In the genomic region with DNA sequence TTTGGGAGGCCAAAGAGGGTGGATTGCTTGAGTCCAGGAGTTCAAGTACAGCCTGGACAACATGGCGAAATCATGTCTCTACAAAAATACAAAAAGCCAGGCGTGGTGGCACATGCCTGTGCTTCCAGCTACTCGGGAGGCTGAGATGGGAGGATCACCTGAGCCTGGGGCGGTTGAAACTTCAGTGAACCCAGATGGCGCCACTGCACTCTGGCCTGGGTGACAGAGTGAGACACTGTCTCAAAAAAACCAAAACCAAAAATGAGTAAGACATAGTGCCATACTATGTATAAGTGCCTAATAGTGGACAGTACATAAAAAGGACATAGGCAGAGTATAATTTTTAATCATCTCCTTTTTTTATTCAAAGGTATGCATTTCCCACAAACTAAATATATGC, we compare ENCODE assay signal across 14 cellular contexts. TPM values are rescaled to one million over a fixed set of nuclear protein-coding genes. Genes with fewer than 3 reads are reported as not detected.
DNase-seq lines count a peak whose midpoint lies in the region; ATAC-seq and TF ChIP-seq lines count a peak whose summit lies in the region.
"Had no signal": no experiment of that assay in that cellular context is flagged by ENCODE, and none has a peak within 500 bp of the region (broad histone marks: within the 10 kb centered on the region; RNA-seq: fewer than 3 reads in every experiment).

No MANE protein-coding gene starts in this region.

- H3K4me3 Mint-ChIP-seq in CD4-positive, alpha-beta memory T cell, result peak overlapping the region; percentile 41 to 82 (median 62)
- peak overlapping the region; percentile 36 for H3K4me3 Mint-ChIP-seq in activated naive CD8-positive, alpha-beta T cell

- no peaks in the 10 kb centered on the region for H3K9me3 ChIP-seq in CD4-positive, alpha-beta memory T cell (ENCODE audit: control insufficient read depth in 1 of 2, low read length in 2 of 2)
- no peaks in the 10 kb centered on the region for H3K9me3 ChIP-seq in Loucy (ENCODE audit: insufficient read depth, low read depth, low read length)
- H3K9me3 ChIP-seq: BLaER1, right atrium auricular region had no signal

- no peak overlapping the region for H3K9ac ChIP-seq in Loucy (ENCODE audit: low read depth, low read length, poor library complexity, severe bottlenecking)
- H3K9ac ChIP-seq: BLaER1, GM23248 had no signal

- peaks cover 37 to 69% (median 46%) of the 10 kb centered on the region in 4 donors for H3K4me1 Mint-ChIP-seq in CD4-positive, alpha-beta memory T cell
- H3K4me1 Mint-ChIP-seq in activated naive CD8-positive, alpha-beta T cell (ENCODE audit: low read depth), result peaks cover 44% of the 10 kb centered on the region

- peak in 4 of 5 donors; percentile 27 to 56 (median 30) for DNase-seq in CD4-positive, alpha-beta memory T cell
- DNase-seq in kidney tubule cell (ENCODE audit: low spot score) (no peak), Right ventricle myocardium superior (no peak), inferior parietal cortex (ENCODE audit: extremely low spot score) (no peak)
- DNase-seq: caudate nucleus, GM23248, left cardiac atrium, NCI-H2081, SHP77 treated with DMSO at 0.1 percent for 48 hours, substantia nigra had no signal

- peak overlapping the region; percentile 48 for H3K4me2 ChIP-seq in Loucy (ENCODE audit: low read depth, low read length, poor library complexity, severe bottlenecking)
- H3K4me2 ChIP-seq: BLaER1 had no signal

- no peaks in the 10 kb centered on the region for H3K27me3 ChIP-seq in CD4-positive, alpha-beta memory T cell (ENCODE audit: insufficient read depth, low read length)
- no peaks in the 10 kb centered on the region for H3K27me3 ChIP-seq in Loucy (ENCODE audit: insufficient read depth, low read length, poor library complexity, severe bottlenecking)
- H3K27me3 ChIP-seq: BLaER1, right atrium auricular region had no signal

- TF ChIP-seq CTCF in Loucy (conservative IDR thresholded peaks at IDR 0.05; ENCODE audit: low read length), result peak; percentile 50

- peaks cover 52% of the 10 kb centered on the region for H3K4me1 ChIP-seq in CD4-positive, alpha-beta memory T cell (ENCODE audit: insufficient read depth, low read length)
- H3K4me1 ChIP-seq in Loucy (ENCODE audit: insufficient read depth, low read length, poor library complexity, severe bottlenecking), result peaks cover 14% of the 10 kb centered on the region

- H3F3A ChIP-seq in Loucy (ENCODE audit: low read depth), result peaks cover 6% of the 10 kb centered on the region; the same call in 1 of the 2 replicates

- H3K36me3 Mint-ChIP-seq in CD4-positive, alpha-beta memory T cell, result peaks cover 35 to 54% of the 10 kb centered on the region in 2 donors
- H3K36me3 Mint-ChIP-seq in activated naive CD8-positive, alpha-beta T cell, result peaks cover 12% of the 10 kb centered on the region

- H3K9me3 Mint-ChIP-seq in CD4-positive, alpha-beta memory T cell, result peaks cover 0 to 5% (median 0%) of the 10 kb centered on the region in 8 donors
- H3K9me3 Mint-ChIP-seq in activated naive CD8-positive, alpha-beta T cell (ENCODE audit: low read depth), result no peaks in the 10 kb centered on the region

- peaks cover 0 to 5% of the 10 kb centered on the region in 2 donors for H3K27me3 Mint-ChIP-seq in CD4-positive, alpha-beta memory T cell
- H3K27me3 Mint-ChIP-seq in activated naive CD8-positive, alpha-beta T cell, result no peaks in the 10 kb centered on the region

- ATAC-seq in Right ventricle myocardium superior (ENCODE audit: poor library complexity), result no peak
- ATAC-seq: left cardiac atrium had no signal

- H2AFZ ChIP-seq in Loucy (ENCODE audit: low read length), result no peak overlapping the region
- H2AFZ ChIP-seq: GM23248 had no signal

- POLR2A ChIA-PET in CD4-positive, alpha-beta memory T cell (lab: Charles Lee; ENCODE audit: partially characterized antibody), result interaction anchor here (0.6 to 10.5 kb wide), 12 partner anchors 8 to 167 kb away, joined by 3 to 611 read pairs (median 5); a partner anchor contains a TSS

- H3K36me3 ChIP-seq in CD4-positive, alpha-beta memory T cell (ENCODE audit: insufficient read depth, low read length), result peaks cover 42% of the 10 kb centered on the region
- H3K36me3 ChIP-seq in Loucy (ENCODE audit: insufficient read depth, low read length), result peaks cover 7% of the 10 kb centered on the region; the same call in 1 of the 2 replicates

- no peak overlapping the region for H3K4me3 ChIP-seq in CD4-positive, alpha-beta memory T cell (ENCODE audit: low read length in 2 of 2)
- peak overlapping the region; percentile 17 for H3K4me3 ChIP-seq in Loucy (ENCODE audit: low read length, poor library complexity, severe bottlenecking)
- H3K4me3 ChIP-seq: BLaER1, GM23248, right atrium auricular region had no signal

- H4K20me1 ChIP-seq in Loucy (ENCODE audit: insufficient read depth, low read length, poor library complexity, severe bottlenecking), result peaks cover 7% of the 10 kb centered on the region

- no peaks in the 10 kb centered on the region for H3K9me2 ChIP-seq in Loucy (replicated peaks; ENCODE audit: low read depth, low read length)

- no peak overlapping the region for H3K27ac ChIP-seq in CD4-positive, alpha-beta memory T cell (ENCODE audit: low read depth, low read length)
- H3K27ac ChIP-seq: BLaER1, GM23248, right atrium auricular region had no signal

- intact Hi-C loops in CD4-positive, alpha-beta memory T cell (cut with micrococcal nuclease), result no loop called here
- intact Hi-C loops in Right ventricle myocardium superior (cut with DNase I), result loop anchor here (10.0 kb wide), 1 partner anchor 51 kb away; a partner anchor contains a TSS

- peak overlapping the region; percentile 67 to 100 (median 90) for H3K27ac Mint-ChIP-seq in CD4-positive, alpha-beta memory T cell
- peak overlapping the region; percentile 84 for H3K27ac Mint-ChIP-seq in activated naive CD8-positive, alpha-beta T cell

- H3K79me2 ChIP-seq in Loucy (ENCODE audit: insufficient read depth, low read length), result peaks cover 48% of the 10 kb centered on the region

- CTCF ChIA-PET in CD4-positive, alpha-beta memory T cell (lab: Charles Lee; ENCODE audit: partially characterized antibody), result interaction anchor here (0.9 to 9.5 kb wide), 9 partner anchors 19 to 181 kb away, joined by 3 to 116 read pairs (median 3); a partner anchor contains a TSS

RNA-seq across cellular contexts. Expression of a gene that starts 4.0 kb away (rescaled TPM):
- 100 to 1,000 TPM; 310 to 317 TPM for total RNA-seq in CD4-positive, alpha-beta memory T cell
- polyA plus RNA-seq in CD4-positive, alpha-beta memory T cell, result 10 to 100 TPM; 17.0 to 46.8 TPM
- total RNA-seq in Right ventricle myocardium superior, result 13.0 TPM

RNA-seq across cellular contexts. Expression of a gene that starts 5.3 kb away (rescaled TPM):
- total RNA-seq in CD4-positive, alpha-beta memory T cell, result 10 to 100 TPM; 23.0 to 29.1 TPM
- 10 to 100 TPM in 1 of 2 donors, 1 to 10 TPM in 1; 8.9 to 14.8 TPM for polyA plus RNA-seq in CD4-positive, alpha-beta memory T cell
- 10.0 TPM for total RNA-seq in Right ventricle myocardium superior

RNA-seq across cellular contexts. Expression of a gene that starts 33.5 kb away (rescaled TPM):
- total RNA-seq in CD4-positive, alpha-beta memory T cell, result under 1 TPM; 0.67 to 0.83 TPM
- polyA plus RNA-seq in CD4-positive, alpha-beta memory T cell, result under 1 TPM in 1 of 2 donors, not detected in 1; 0.36 TPM
- total RNA-seq in Right ventricle myocardium superior, result 0.56 TPM

RNA-seq across cellular contexts. Expression of a gene that starts 44.6 kb away (rescaled TPM):
- total RNA-seq in CD4-positive, alpha-beta memory T cell, result 10 to 100 TPM; 39.7 to 42.8 TPM
- 10 to 100 TPM; 77.5 to 96.2 TPM for polyA plus RNA-seq in CD4-positive, alpha-beta memory T cell
- 23.2 TPM for total RNA-seq in Right ventricle myocardium superior

RNA-seq across cellular contexts. Expression of a gene that starts 51.4 kb away (rescaled TPM):
- 1 to 10 TPM; 7.3 to 8.4 TPM for total RNA-seq in CD4-positive, alpha-beta memory T cell
- 1 to 10 TPM in 1 of 2 donors, under 1 TPM in 1; 0.86 to 1.1 TPM for polyA plus RNA-seq in CD4-positive, alpha-beta memory T cell
- total RNA-seq in Right ventricle myocardium superior, result 1.00 TPM

Comparison
In these comparisons a context has a peak if more than half of its experiments do, and no peak if none do; other contexts are left out.
1. DNase-seq: peak in CD4-positive, alpha-beta memory T cell (4 of 5); none in kidney tubule cell (single experiment), Right ventricle myocardium superior (single experiment) and inferior parietal cortex (single experiment).
2. RNA of a gene that starts 4.0 kb away (total RNA-seq): 310 to 317 TPM in CD4-positive, alpha-beta memory T cell; 13.0 TPM in Right ventricle myocardium superior (single experiment); every median in the first group is over 10 times any median in the second.